Comparison of ENCODE assay signal across 22 cellular contexts in the genomic region with DNA sequence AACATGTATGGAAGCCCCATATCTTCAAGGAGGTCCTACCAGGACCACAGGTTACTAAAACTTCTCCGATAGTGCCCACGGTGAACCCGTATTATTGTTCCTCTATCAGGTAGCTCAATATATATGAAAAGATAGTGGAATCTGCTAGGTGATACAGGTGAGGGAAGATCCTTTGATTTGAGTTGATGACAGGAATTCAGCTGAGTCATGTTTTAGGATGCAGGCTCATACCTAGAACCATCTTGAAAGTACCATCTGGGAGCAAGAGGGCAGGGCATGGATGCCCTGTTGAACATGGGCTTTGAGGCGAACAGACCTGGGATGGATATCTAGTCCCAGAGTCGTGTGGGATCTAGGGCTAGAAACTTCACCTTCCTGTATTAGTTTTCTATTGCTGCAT. TPM values are rescaled to one million over a fixed set of nuclear protein-coding genes. Genes with fewer than 3 reads are reported as not detected.
DNase-seq lines count a peak whose midpoint lies in the region; ATAC-seq, FAIRE-seq and TF ChIP-seq lines count a peak whose summit lies in the region.
"Had no signal": no experiment of that assay in that cellular context is flagged by ENCODE, and none has a peak within 500 bp of the region (broad histone marks: within the 10 kb centered on the region; RNA-seq: fewer than 3 reads in every experiment).

No MANE protein-coding gene starts in this region.

- no peak overlapping the region for H3K23ac ChIP-seq in IMR-90 (ENCODE audit: low read depth, low read length)
- no peak overlapping the region for H3K23ac ChIP-seq in H1 (ENCODE audit: insufficient read length)

- no peaks in the 10 kb centered on the region for H3K79me2 ChIP-seq in H1 (ENCODE audit: control insufficient read depth in 1 of 2, insufficient read depth in 2 of 2, low read length in 2 of 2)

- no peak overlapping the region for H3K4me2 ChIP-seq in A549
- no peak overlapping the region for H3K4me2 ChIP-seq in IMR-90 (ENCODE audit: low read depth, low read length)
- no peak overlapping the region for H3K4me2 ChIP-seq in H1 (ENCODE audit: insufficient read depth in 1 of 2, low read depth in 2 of 2, low read length in 2 of 2)
- H3K4me2 ChIP-seq: BLaER1 treated with 17β-estradiol and CSF1 and Interleukin-3, amounts not matched to agents 10 nM and 100 nM had no signal

- DNase-seq in A549 (ENCODE audit: low read depth in 1 of 2, low spot score in 1 of 2) = no peak
- no peak for DNase-seq in IMR-90
- DNase-seq in H1 (ENCODE audit: low read depth in 1 of 2, low spot score in 2 of 2) = no peak
- no peak for DNase-seq in T-helper 1 cell
- DNase-seq in GM10248 (ENCODE audit: extremely low spot score) = no peak
- no peak for DNase-seq in NCI-H526 (lab: John Stamatoyannopoulos, UW)
- DNase-seq: 8988T; AML-193; Caco-2; Calu3; CD4-positive, alpha-beta T cell; CD8-positive, alpha-beta T cell; DMS79 treated with DMSO at 0.1 percent for 48 hours; GF-D8 had no signal

- H3K23me2 ChIP-seq in H1 (ENCODE audit: low read depth, low read length) = no peaks in the 10 kb centered on the region

- in situ Hi-C loops in IMR-90 (cut with MboI; ENCODE audit: low sequenced_read_pairs) = no loop called here

- no peak overlapping the region for H2AK9ac ChIP-seq in IMR-90 (replicated peaks; ENCODE audit: low read depth, low read length, poor library complexity)

- no peak for TF ChIP-seq RAD21 in A549 (conservative IDR thresholded peaks at IDR 0.05 in 1 of 2, IDR thresholded peaks at IDR 0.05 in 1 of 2)
- no peak for TF ChIP-seq RAD21 in IMR-90 (IDR thresholded peaks at IDR 0.05; ENCODE audit: low read length)
- no peak for TF ChIP-seq RAD21 in H1 (IDR thresholded peaks at IDR 0.05 in 1 of 2, conservative IDR thresholded peaks at IDR 0.05 in 1 of 2; ENCODE audit: low read depth in 2 of 2, low read length in 2 of 2)

- no peak for TF ChIP-seq EP300 in A549 (IDR thresholded peaks at IDR 0.05)
- TF ChIP-seq EP300 in H1 (IDR thresholded peaks at IDR 0.05; ENCODE audit: borderline replicate concordance in 1 of 2, low read depth in 2 of 2, low read length in 2 of 2) = no peak

- POLR2A ChIA-PET in A549 (lab: Yijun Ruan, JAX) (no interaction called here), IMR-90 (lab: Charles Lee; ENCODE audit: unreplicated experiment) (no interaction called here), H1 (lab: Charles Lee; ENCODE audit: partially characterized antibody) (no interaction called here), GM10248 (lab: Yijun Ruan, JAX) (no interaction called here)

- no peak overlapping the region for H2BK15ac ChIP-seq in IMR-90 (ENCODE audit: low read depth, low read length)
- H2BK15ac ChIP-seq in H1 (ENCODE audit: low read length) = no peak overlapping the region

- H3K27me3 ChIP-seq in IMR-90 (ENCODE audit: control insufficient read depth, insufficient read depth, low read length) (no peaks in the 10 kb centered on the region), H1 (replicated peaks in 1 of 4; ENCODE audit: control insufficient read depth in 3 of 4, extremely low read depth in 1 of 4, insufficient read depth in 3 of 4, low read length in 3 of 4) (no peaks in the 10 kb centered on the region)
- H3K27me3 ChIP-seq: BLaER1 treated with 17β-estradiol and CSF1 and Interleukin-3, amounts not matched to agents 10 nM and 100 nM had no signal

- H2AK5ac ChIP-seq in IMR-90 (ENCODE audit: low read depth, low read length) = no peak overlapping the region
- H2AK5ac ChIP-seq in H1 (ENCODE audit: low read depth, low read length) = no peak overlapping the region

- H2BK120ac ChIP-seq in IMR-90 (ENCODE audit: low read depth, low read length) (no peak overlapping the region), H1 (replicated peaks; ENCODE audit: low read depth, low read length) (no peak overlapping the region)

- intact Hi-C loops in IMR-90 (cut with micrococcal nuclease) = no loop called here

- H3K9ac ChIP-seq in IMR-90 (ENCODE audit: low read depth, low read length) = no peak overlapping the region
- H3K9ac ChIP-seq in H1 (replicated peaks in 1 of 4; ENCODE audit: extremely low read depth in 1 of 4, low read depth in 3 of 4, low read length in 3 of 4) = no peak overlapping the region
- H3K9ac ChIP-seq: BLaER1 treated with 17β-estradiol and CSF1 and Interleukin-3, amounts not matched to agents 10 nM and 100 nM had no signal

- H3K14ac ChIP-seq in IMR-90 (replicated peaks; ENCODE audit: low read depth, low read length) = no peak overlapping the region
- no peak overlapping the region for H3K14ac ChIP-seq in H1 (ENCODE audit: insufficient read length)

- no peak overlapping the region for H3K4me3 ChIP-seq in A549
- no peak overlapping the region for H3K4me3 ChIP-seq in IMR-90 (ENCODE audit: insufficient read depth, low read depth, low read length)
- H3K4me3 ChIP-seq in H1 (ENCODE audit: extremely low read depth in 1 of 4, insufficient read depth in 2 of 4, low read depth in 3 of 4, low read length in 4 of 4) = no peak overlapping the region
- H3K4me3 ChIP-seq: BLaER1 treated with 17β-estradiol and CSF1 and Interleukin-3, amounts not matched to agents 10 nM and 100 nM; GM12878 had no signal

- no peaks in the 10 kb centered on the region for H4K20me1 ChIP-seq in IMR-90 (ENCODE audit: insufficient read depth, low read length)
- no peaks in the 10 kb centered on the region for H4K20me1 ChIP-seq in H1 (replicated peaks in 1 of 2; ENCODE audit: control insufficient read depth in 1 of 2, insufficient read depth in 2 of 2, low read length in 2 of 2)
- H4K20me1 ChIP-seq: BLaER1 treated with 17β-estradiol and CSF1 and Interleukin-3, amounts not matched to agents 10 nM and 100 nM had no signal

- H4K8ac ChIP-seq in IMR-90 (ENCODE audit: low read depth in 2 of 2, low read length in 2 of 2) (no peak overlapping the region), H1 (ENCODE audit: extremely low read depth, insufficient read depth, low read length) (no peak overlapping the region)

- no peak overlapping the region for H4K5ac ChIP-seq in IMR-90 (ENCODE audit: low read depth, low read length)
- H4K5ac ChIP-seq in H1 (ENCODE audit: insufficient read length, low read depth, low read length) = no peak overlapping the region

- TF ChIP-seq CTCF in A549 (IDR thresholded peaks at IDR 0.05) (no peak), IMR-90 (conservative IDR thresholded peaks at IDR 0.05; ENCODE audit: low read depth, low read length) (no peak), H1 (IDR thresholded peaks at IDR 0.05; ENCODE audit: control extremely low read depth in 1 of 3, insufficient read depth in 1 of 3, low read depth in 1 of 3, low read length in 3 of 3) (no peak), GM10248 (IDR thresholded peaks at IDR 0.05; ENCODE audit: control extremely low read depth, extremely low read depth, low read depth, missing control alignments) (no peak)

- peaks cover 15% of the 10 kb centered on the region; the same call in 2 of the 3 replicates for H3K9me3 ChIP-seq in A549
- peaks cover 7% of the 10 kb centered on the region; the same call in 1 of the 2 replicates for H3K9me3 ChIP-seq in IMR-90 (ENCODE audit: control insufficient read depth, insufficient read depth, low read length)
- H3K9me3 ChIP-seq in H1 (ENCODE audit: insufficient read depth in 2 of 2, low read depth in 1 of 2, low read length in 1 of 2) = peaks cover 0 to 7% of the 10 kb centered on the region in 2 experiments; a peak in 2 of 4 replicates

- no peak overlapping the region for H3K27ac ChIP-seq in A549
- no peak overlapping the region for H3K27ac ChIP-seq in IMR-90 (ENCODE audit: insufficient read depth, low read length)
- H3K27ac ChIP-seq in H1 (ENCODE audit: low read depth, low read length) = no peak overlapping the region
- H3K27ac ChIP-seq: BLaER1 treated with 17β-estradiol and CSF1 and Interleukin-3, amounts not matched to agents 10 nM and 100 nM; C4-2B had no signal

- ATAC-seq in A549 = no peak
- no peak for ATAC-seq in IMR-90 (ENCODE audit: low read depth)
- ATAC-seq: CD8-positive, alpha-beta T cell; GM12878 had no signal

- CTCF ChIA-PET in A549 (lab: Yijun Ruan, JAX) = interaction anchor here (0.8 to 2.0 kb wide), 4 partner anchors 10 to 138 kb away, joined by 3 to 6 read pairs (median 4); no protein-coding TSS in a partner anchor
- CTCF ChIA-PET in IMR-90 (lab: Yijun Ruan, JAX) = interaction anchor here (0.6 kb wide), 1 partner anchor 95 kb away, joined by 4 read pairs; no protein-coding TSS in a partner anchor
- CTCF ChIA-PET in H1 (lab: Charles Lee; ENCODE audit: partially characterized antibody) = interaction anchor here (1.0 to 2.1 kb wide), 2 partner anchors 8 to 15 kb away, joined by 4 to 5 read pairs; no protein-coding TSS in a partner anchor
- CTCF ChIA-PET in GM10248 (lab: Yijun Ruan, JAX) = interaction anchor here (0.8 to 1.0 kb wide), 3 partner anchors 8 to 15 kb away, joined by 3 to 4 read pairs (median 3); no protein-coding TSS in a partner anchor

- no peaks in the 10 kb centered on the region for H3K4me1 ChIP-seq in A549
- H3K4me1 ChIP-seq in IMR-90 (ENCODE audit: control insufficient read depth, insufficient read depth, low read length) = no peaks in the 10 kb centered on the region
- H3K4me1 ChIP-seq in H1 (replicated peaks in 1 of 4; ENCODE audit: control insufficient read depth in 3 of 4, insufficient read depth in 4 of 4, low read length in 3 of 4) = no peaks in the 10 kb centered on the region
- H3K4me1 ChIP-seq: Caco-2 had no signal

- whole genome bisulfite sequencing in A549 (ENCODE audit: missing lambda C conversion rate) = 80% methylated on average over 5 of the region's 5 CpGs
- WGBS in IMR-90 (ENCODE audit: extremely low coverage in 2 of 2, insufficient read length in 1 of 2), 2 experiments = no CpG with 5 or more reads among the region's 5 CpGs
- WGBS in H1 (ENCODE audit: extremely low coverage in 1 of 2, insufficient coverage in 1 of 2, insufficient read length in 1 of 2, insufficient replicate concordance in 2 of 2, low coverage in 1 of 2, low lambda C conversion rate in 2 of 2, missing lambda C conversion rate in 1 of 2), 2 experiments = 93% methylated on average over 5 of the region's 5 CpGs; no CpG with 5 or more reads in 1 of the 2 experiments

- TF ChIP-seq POLR2A in A549 (IDR thresholded peaks at IDR 0.05; ENCODE audit: low read length) (no peak), IMR-90 (IDR thresholded peaks at IDR 0.05; ENCODE audit: low read depth, low read length) (no peak), H1 (IDR thresholded peaks at IDR 0.05; ENCODE audit: control extremely low read depth in 1 of 2, low read depth in 2 of 2, low read length in 2 of 2) (no peak)

- no peak overlapping the region for H3K18ac ChIP-seq in IMR-90 (ENCODE audit: low read depth, low read length)
- no peak overlapping the region for H3K18ac ChIP-seq in H1 (ENCODE audit: extremely low read depth, low read length)

- H2AFZ ChIP-seq in IMR-90 (replicated peaks; ENCODE audit: low read length, poor library complexity) = no peak overlapping the region
- H2AFZ ChIP-seq in H1 (ENCODE audit: low read length) = no peak overlapping the region

- H2BK20ac ChIP-seq in IMR-90 (ENCODE audit: low read depth, low read length) (no peak overlapping the region), H1 (ENCODE audit: low read length) (no peak overlapping the region)

- no peak overlapping the region for H2BK12ac ChIP-seq in H1 (ENCODE audit: low read depth, low read length)

- H4K91ac ChIP-seq in IMR-90 (ENCODE audit: insufficient read depth, low read depth, low read length) = no peak overlapping the region
- H4K91ac ChIP-seq in H1 (replicated peaks; ENCODE audit: insufficient read length, low read length) = no peak overlapping the region

- H3K4ac ChIP-seq in IMR-90 (ENCODE audit: low read depth, low read length) = no peak overlapping the region
- no peak overlapping the region for H3K4ac ChIP-seq in H1 (replicated peaks; ENCODE audit: insufficient read length, low read depth, low read length)

- H3K56ac ChIP-seq in IMR-90 (ENCODE audit: extremely low read depth, insufficient read depth, low read length) (no peak overlapping the region), H1 (replicated peaks; ENCODE audit: insufficient read length, low read depth, low read length) (no peak overlapping the region)

- BruUV-seq in IMR-90 (replicated peaks; lab: Mats Ljungman, UMichigan) = no TSS peak

- H2BK5ac ChIP-seq in IMR-90 (ENCODE audit: low read depth, low read length, poor library complexity, severe bottlenecking) = no peak overlapping the region
- H2BK5ac ChIP-seq in H1 (ENCODE audit: low read depth, low read length) = no peak overlapping the region

- no peaks in the 10 kb centered on the region for H3K79me1 ChIP-seq in IMR-90 (ENCODE audit: low read depth in 1 of 2, low read length in 2 of 2)
- no peaks in the 10 kb centered on the region for H3K79me1 ChIP-seq in H1 (ENCODE audit: low read depth, low read length)

- no peak for FAIRE-seq in A549 (lab: Jason Lieb, UNC)
- FAIRE-seq in H1 (lab: Jason Lieb, UNC) = no peak
- FAIRE-seq: A204.1, D721Med, G401.6, GM12878, GM12892, GM18507 had no signal

- H3K36me3 ChIP-seq in IMR-90 (ENCODE audit: control insufficient read depth, insufficient read depth, low read length) = no peaks in the 10 kb centered on the region
- no peaks in the 10 kb centered on the region for H3K36me3 ChIP-seq in H1 (ENCODE audit: control insufficient read depth in 2 of 4, insufficient read depth in 4 of 4, low read length in 3 of 4)
- H3K36me3 ChIP-seq: BLaER1 treated with 17β-estradiol and CSF1 and Interleukin-3, amounts not matched to agents 10 nM and 100 nM had no signal

- dilution Hi-C loops in IMR-90 (cut with HindIII; ENCODE audit: low sequenced_read_pairs, unreplicated experiment) = no loop called here

- no peaks in the 10 kb centered on the region for H3K9me1 ChIP-seq in IMR-90 (ENCODE audit: insufficient read depth, low read length)

RNA-seq across cellular contexts. Expression of gene UBLCP1, which starts 31.8 kb away (rescaled TPM):
- polyA plus RNA-seq in A549 (2011; rRNA removed) = 46.7 and 64.8 TPM in 2 replicates
- polyA plus RNA-seq in A549 (2012; cell fraction: cytosol; rRNA removed) = 10.9 and 11.2 TPM in 2 replicates
- polyA plus RNA-seq in A549 (2012; cell fraction: nucleus; rRNA removed) = 2.2 and 5.1 TPM in 2 replicates
- polyA plus RNA-seq in A549 (2017; fragmentation: RNase III; extraction: RNeasy Plus Mini Kit Qiagen cat#74134 plus additional on column Dnase treatment) = 36.5 to 39.6 TPM (median 38.5 TPM) in 3 replicates
- 5.8 and 5.9 TPM in 2 replicates for polyA minus RNA-seq in A549 (2011; rRNA and poly(A)+ RNA removed)
- 11.7 and 23.1 TPM in 2 replicates for total RNA-seq in IMR-90 (2012; rRNA removed)
- polyA plus RNA-seq in IMR-90 (2012; rRNA removed) = 13.0 and 17.5 TPM in 2 replicates
- 1.4 and 5.3 TPM in 2 replicates for polyA plus RNA-seq in IMR-90 (2012; cell fraction: cytosol; rRNA removed)
- 0.42 and 5.4 TPM in 2 replicates for polyA plus RNA-seq in IMR-90 (2012; cell fraction: nucleus; rRNA removed; ENCODE audit: low replicate concordance)
- total RNA-seq in H1 (2021; fragmentation: NEBNext Ultra II Directional; extraction: Animal tissue kit (Norgen Biotek cat#: 25700)) = 40.9 and 43.0 TPM in 2 replicates
- polyA plus RNA-seq in H1 (2011; rRNA removed) = 6.8 and 13.0 TPM in 2 replicates
- 19.4 TPM for polyA plus RNA-seq in H1 (2011; cell fraction: cytosol; rRNA removed)
- 2.9 TPM for polyA plus RNA-seq in H1 (2011; cell fraction: nucleus; rRNA removed)
- polyA plus RNA-seq in H1 (2012, experiment 1 of 2) = 13.5 to 35.1 TPM (median 17.8 TPM) in 4 replicates
- polyA plus RNA-seq in H1 (2012, experiment 2 of 2) = 2.8 TPM
- 53.3 TPM for polyA plus RNA-seq in H1 (2013, experiment 1 of 2)
- polyA plus RNA-seq in H1 (2013, experiment 2 of 2) = 48.0 TPM
- 5.2 and 7.4 TPM in 2 replicates for polyA minus RNA-seq in H1 (2011; rRNA and poly(A)+ RNA removed)
- 7.0 TPM for polyA minus RNA-seq in H1 (2011; cell fraction: cytosol; rRNA and poly(A)+ RNA removed)
- 10.5 TPM for polyA minus RNA-seq in H1 (2011; cell fraction: nucleus; rRNA and poly(A)+ RNA removed)

RNA-seq across cellular contexts. Expression of gene IL12B, which starts 35.4 kb away (rescaled TPM):
- polyA plus RNA-seq in A549 (2011; rRNA removed) (0.05 and 0.09 TPM in 2 replicates), A549 (2017; fragmentation: RNase III; extraction: RNeasy Plus Mini Kit Qiagen cat#74134 plus additional on column Dnase treatment) (0.05 to 0.08 TPM (median 0.05 TPM) in 3 replicates), IMR-90 (2012; rRNA removed) (0.03 TPM in 1 of 2 replicates, not detected in the other), H1 (2011; rRNA removed) (not detected in 2 replicates)
- polyA plus RNA-seq in A549 (2012; cell fraction: cytosol; rRNA removed) = 0.03 TPM in 1 of 2 replicates, not detected in the other
- polyA plus RNA-seq in A549 (2012; cell fraction: nucleus; rRNA removed) = 0.02 and 0.04 TPM in 2 replicates
- not detected in 2 replicates for polyA minus RNA-seq in A549 (2011; rRNA and poly(A)+ RNA removed)
- under 0.01 TPM in 1 of 2 replicates, not detected in the other for total RNA-seq in IMR-90 (2012; rRNA removed)
- not detected in 2 replicates for polyA plus RNA-seq in IMR-90 (2012; cell fraction: cytosol; rRNA removed)
- 0.07 and 0.17 TPM in 2 replicates for polyA plus RNA-seq in IMR-90 (2012; cell fraction: nucleus; rRNA removed; ENCODE audit: low replicate concordance)
- not detected in 2 replicates for total RNA-seq in H1 (2021; fragmentation: NEBNext Ultra II Directional; extraction: Animal tissue kit (Norgen Biotek cat#: 25700))
- not detected for polyA plus RNA-seq in H1 (2011; cell fraction: cytosol; rRNA removed)
- not detected for polyA plus RNA-seq in H1 (2011; cell fraction: nucleus; rRNA removed)
- polyA plus RNA-seq in H1 (2012, experiment 1 of 2) = not detected in 4 replicates
- not detected for polyA plus RNA-seq in H1 (2012, experiment 2 of 2)
- polyA plus RNA-seq in H1 (2013, experiment 1 of 2) = 0.02 TPM
- not detected for polyA plus RNA-seq in H1 (2013, experiment 2 of 2)
- polyA minus RNA-seq in H1 (2011; rRNA and poly(A)+ RNA removed) = not detected in 2 replicates
- polyA minus RNA-seq in H1 (2011; cell fraction: cytosol; rRNA and poly(A)+ RNA removed) = not detected
- polyA minus RNA-seq in H1 (2011; cell fraction: nucleus; rRNA and poly(A)+ RNA removed) = not detected
- total RNA-seq: Caco-2; Calu3; CD4-positive, alpha-beta T cell; CD8-positive, alpha-beta T cell had no signal

Comparison
In these comparisons a context has a peak if more than half of its experiments do, and no peak if none do; other contexts are left out.
1. Of the 18 proteins assayed by ChIP-seq in both H1 and A549: peak only in H1: none; only in A549: MAFK; in both: none; in neither: 17.